ENCODE assay signal across 1 cellular context in genomic region chr10:73889014-73889413, GRCh38.
TF ChIP-seq lines count a peak whose summit lies in the region.

No MANE protein-coding gene starts in this region.

TF ChIP-seq in H1, 55 proteins besides CTCF, POLR2A, EP300 and RAD21 (continued from another document):
- TF ChIP-seq CHD7 (IDR thresholded peaks at IDR 0.05; ENCODE audit: insufficient replicate concordance, low read length) (no peak), CHD2 (IDR thresholded peaks at IDR 0.05; ENCODE audit: low read length) (no peak), ATF2 (IDR thresholded peaks at IDR 0.05; ENCODE audit: low read length) (no peak), CTBP2 (IDR thresholded peaks at IDR 0.05; ENCODE audit: borderline replicate concordance, insufficient read depth, insufficient read length, low read length) (no peak), SRF (IDR thresholded peaks at IDR 0.05; ENCODE audit: low read depth, low read length) (no peak)
